Comparison of ENCODE assay signal across 2 cellular contexts in the genomic region with DNA sequence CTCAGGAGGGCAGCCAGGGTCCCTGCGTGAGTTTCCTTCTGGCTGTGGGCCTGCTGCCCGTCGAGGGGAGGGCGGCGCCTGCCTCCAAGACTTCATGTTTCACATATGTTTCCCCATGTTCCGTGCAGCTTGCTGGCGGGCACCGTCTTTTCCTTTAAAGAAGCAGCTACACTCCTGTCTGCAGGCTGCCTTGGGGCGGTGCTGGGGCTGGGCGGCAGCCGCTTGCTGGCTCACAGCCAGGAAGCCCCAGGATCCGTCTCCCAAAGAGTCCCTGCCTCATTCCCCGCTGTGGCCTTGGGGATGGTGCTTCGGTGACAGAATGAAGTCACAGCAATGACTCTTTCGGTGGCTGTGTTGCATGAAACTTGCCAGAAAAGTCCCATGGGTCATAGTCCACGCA.
TF ChIP-seq lines count a peak whose summit lies in the region.

No MANE protein-coding gene starts in this region.

TF ChIP-seq in HepG2, 621 proteins besides CTCF, POLR2A, EP300 and RAD21:
- TF ChIP-seq, protein P1, sequence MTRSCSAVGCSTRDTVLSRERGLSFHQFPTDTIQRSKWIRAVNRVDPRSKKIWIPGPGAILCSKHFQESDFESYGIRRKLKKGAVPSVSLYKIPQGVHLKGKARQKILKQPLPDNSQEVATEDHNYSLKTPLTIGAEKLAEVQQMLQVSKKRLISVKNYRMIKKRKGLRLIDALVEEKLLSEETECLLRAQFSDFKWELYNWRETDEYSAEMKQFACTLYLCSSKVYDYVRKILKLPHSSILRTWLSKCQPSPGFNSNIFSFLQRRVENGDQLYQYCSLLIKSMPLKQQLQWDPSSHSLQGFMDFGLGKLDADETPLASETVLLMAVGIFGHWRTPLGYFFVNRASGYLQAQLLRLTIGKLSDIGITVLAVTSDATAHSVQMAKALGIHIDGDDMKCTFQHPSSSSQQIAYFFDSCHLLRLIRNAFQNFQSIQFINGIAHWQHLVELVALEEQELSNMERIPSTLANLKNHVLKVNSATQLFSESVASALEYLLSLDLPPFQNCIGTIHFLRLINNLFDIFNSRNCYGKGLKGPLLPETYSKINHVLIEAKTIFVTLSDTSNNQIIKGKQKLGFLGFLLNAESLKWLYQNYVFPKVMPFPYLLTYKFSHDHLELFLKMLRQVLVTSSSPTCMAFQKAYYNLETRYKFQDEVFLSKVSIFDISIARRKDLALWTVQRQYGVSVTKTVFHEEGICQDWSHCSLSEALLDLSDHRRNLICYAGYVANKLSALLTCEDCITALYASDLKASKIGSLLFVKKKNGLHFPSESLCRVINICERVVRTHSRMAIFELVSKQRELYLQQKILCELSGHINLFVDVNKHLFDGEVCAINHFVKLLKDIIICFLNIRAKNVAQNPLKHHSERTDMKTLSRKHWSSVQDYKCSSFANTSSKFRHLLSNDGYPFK (CRISPR knock-in tag; IDR thresholded peaks at IDR 0.05; ENCODE audit: borderline replicate concordance): no peak
- no peak for TF ChIP-seq DNMT1 (CRISPR knock-in tag; IDR thresholded peaks at IDR 0.05)
- no peak for TF ChIP-seq NONO (IDR thresholded peaks at IDR 0.05)
- TF ChIP-seq NONO (CRISPR knock-in tag; conservative IDR thresholded peaks at IDR 0.05): no peak
- no peak for TF ChIP-seq EED (CRISPR knock-in tag; IDR thresholded peaks at IDR 0.05)
- TF ChIP-seq, protein P2, sequence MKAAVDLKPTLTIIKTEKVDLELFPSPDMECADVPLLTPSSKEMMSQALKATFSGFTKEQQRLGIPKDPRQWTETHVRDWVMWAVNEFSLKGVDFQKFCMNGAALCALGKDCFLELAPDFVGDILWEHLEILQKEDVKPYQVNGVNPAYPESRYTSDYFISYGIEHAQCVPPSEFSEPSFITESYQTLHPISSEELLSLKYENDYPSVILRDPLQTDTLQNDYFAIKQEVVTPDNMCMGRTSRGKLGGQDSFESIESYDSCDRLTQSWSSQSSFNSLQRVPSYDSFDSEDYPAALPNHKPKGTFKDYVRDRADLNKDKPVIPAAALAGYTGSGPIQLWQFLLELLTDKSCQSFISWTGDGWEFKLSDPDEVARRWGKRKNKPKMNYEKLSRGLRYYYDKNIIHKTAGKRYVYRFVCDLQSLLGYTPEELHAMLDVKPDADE (CRISPR knock-in tag; IDR thresholded peaks at IDR 0.05): no peak
- TF ChIP-seq ZBTB38 (CRISPR knock-in tag; IDR thresholded peaks at IDR 0.05): peak; percentile 47; the same call in 1 of the 2 replicates
- TF ChIP-seq SUZ12 (IDR thresholded peaks at IDR 0.05; ENCODE audit: low read depth, low read length): no peak
- TF ChIP-seq, protein P3, sequence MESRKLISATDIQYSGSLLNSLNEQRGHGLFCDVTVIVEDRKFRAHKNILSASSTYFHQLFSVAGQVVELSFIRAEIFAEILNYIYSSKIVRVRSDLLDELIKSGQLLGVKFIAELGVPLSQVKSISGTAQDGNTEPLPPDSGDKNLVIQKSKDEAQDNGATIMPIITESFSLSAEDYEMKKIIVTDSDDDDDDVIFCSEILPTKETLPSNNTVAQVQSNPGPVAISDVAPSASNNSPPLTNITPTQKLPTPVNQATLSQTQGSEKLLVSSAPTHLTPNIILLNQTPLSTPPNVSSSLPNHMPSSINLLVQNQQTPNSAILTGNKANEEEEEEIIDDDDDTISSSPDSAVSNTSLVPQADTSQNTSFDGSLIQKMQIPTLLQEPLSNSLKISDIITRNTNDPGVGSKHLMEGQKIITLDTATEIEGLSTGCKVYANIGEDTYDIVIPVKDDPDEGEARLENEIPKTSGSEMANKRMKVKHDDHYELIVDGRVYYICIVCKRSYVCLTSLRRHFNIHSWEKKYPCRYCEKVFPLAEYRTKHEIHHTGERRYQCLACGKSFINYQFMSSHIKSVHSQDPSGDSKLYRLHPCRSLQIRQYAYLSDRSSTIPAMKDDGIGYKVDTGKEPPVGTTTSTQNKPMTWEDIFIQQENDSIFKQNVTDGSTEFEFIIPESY (CRISPR knock-in tag; IDR thresholded peaks at IDR 0.05): 0 out of 2 replicates have a peak, but pooled peaks have one; percentile 25
- no peak for TF ChIP-seq SMAD9 (CRISPR knock-in tag; IDR thresholded peaks at IDR 0.05)

TF ChIP-seq in WTC11, 78 proteins besides CTCF, POLR2A, EP300 and RAD21:
- TF ChIP-seq MXD4 (CRISPR knock-in tag; IDR thresholded peaks at IDR 0.05; ENCODE audit: borderline replicate concordance) (no peak), ZNF232 (CRISPR knock-in tag; IDR thresholded peaks at IDR 0.05) (no peak), RORB (CRISPR knock-in tag; IDR thresholded peaks at IDR 0.05) (no peak), AR (CRISPR knock-in tag; IDR thresholded peaks at IDR 0.05) (no peak), GTF2I (CRISPR knock-in tag; conservative IDR thresholded peaks at IDR 0.05) (no peak), KAT7 (CRISPR knock-in tag; IDR thresholded peaks at IDR 0.05; ENCODE audit: borderline replicate concordance) (no peak), IRF2 (CRISPR knock-in tag; IDR thresholded peaks at IDR 0.05; ENCODE audit: borderline replicate concordance, low read depth) (no peak), ZNF317 (CRISPR knock-in tag; IDR thresholded peaks at IDR 0.05; ENCODE audit: borderline replicate concordance, low read depth) (no peak), OVOL2 (CRISPR knock-in tag; IDR thresholded peaks at IDR 0.05; ENCODE audit: borderline replicate concordance) (no peak), ZNF416 (CRISPR knock-in tag; IDR thresholded peaks at IDR 0.05) (no peak), SMAD4 (CRISPR knock-in tag; IDR thresholded peaks at IDR 0.05) (no peak), NR3C1 (CRISPR knock-in tag; conservative IDR thresholded peaks at IDR 0.05; ENCODE audit: low read depth) (no peak), ESRRA (CRISPR knock-in tag; IDR thresholded peaks at IDR 0.05; ENCODE audit: borderline replicate concordance) (no peak), HMGA2 (CRISPR knock-in tag; IDR thresholded peaks at IDR 0.05) (no peak), SP1 (CRISPR knock-in tag; conservative IDR thresholded peaks at IDR 0.05) (no peak), GABPB1 (CRISPR knock-in tag; IDR thresholded peaks at IDR 0.05) (no peak)
- TF ChIP-seq, protein P4, sequence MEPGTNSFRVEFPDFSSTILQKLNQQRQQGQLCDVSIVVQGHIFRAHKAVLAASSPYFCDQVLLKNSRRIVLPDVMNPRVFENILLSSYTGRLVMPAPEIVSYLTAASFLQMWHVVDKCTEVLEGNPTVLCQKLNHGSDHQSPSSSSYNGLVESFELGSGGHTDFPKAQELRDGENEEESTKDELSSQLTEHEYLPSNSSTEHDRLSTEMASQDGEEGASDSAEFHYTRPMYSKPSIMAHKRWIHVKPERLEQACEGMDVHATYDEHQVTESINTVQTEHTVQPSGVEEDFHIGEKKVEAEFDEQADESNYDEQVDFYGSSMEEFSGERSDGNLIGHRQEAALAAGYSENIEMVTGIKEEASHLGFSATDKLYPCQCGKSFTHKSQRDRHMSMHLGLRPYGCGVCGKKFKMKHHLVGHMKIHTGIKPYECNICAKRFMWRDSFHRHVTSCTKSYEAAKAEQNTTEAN (CRISPR knock-in tag; IDR thresholded peaks at IDR 0.05): no peak
- TF ChIP-seq, protein P5, sequence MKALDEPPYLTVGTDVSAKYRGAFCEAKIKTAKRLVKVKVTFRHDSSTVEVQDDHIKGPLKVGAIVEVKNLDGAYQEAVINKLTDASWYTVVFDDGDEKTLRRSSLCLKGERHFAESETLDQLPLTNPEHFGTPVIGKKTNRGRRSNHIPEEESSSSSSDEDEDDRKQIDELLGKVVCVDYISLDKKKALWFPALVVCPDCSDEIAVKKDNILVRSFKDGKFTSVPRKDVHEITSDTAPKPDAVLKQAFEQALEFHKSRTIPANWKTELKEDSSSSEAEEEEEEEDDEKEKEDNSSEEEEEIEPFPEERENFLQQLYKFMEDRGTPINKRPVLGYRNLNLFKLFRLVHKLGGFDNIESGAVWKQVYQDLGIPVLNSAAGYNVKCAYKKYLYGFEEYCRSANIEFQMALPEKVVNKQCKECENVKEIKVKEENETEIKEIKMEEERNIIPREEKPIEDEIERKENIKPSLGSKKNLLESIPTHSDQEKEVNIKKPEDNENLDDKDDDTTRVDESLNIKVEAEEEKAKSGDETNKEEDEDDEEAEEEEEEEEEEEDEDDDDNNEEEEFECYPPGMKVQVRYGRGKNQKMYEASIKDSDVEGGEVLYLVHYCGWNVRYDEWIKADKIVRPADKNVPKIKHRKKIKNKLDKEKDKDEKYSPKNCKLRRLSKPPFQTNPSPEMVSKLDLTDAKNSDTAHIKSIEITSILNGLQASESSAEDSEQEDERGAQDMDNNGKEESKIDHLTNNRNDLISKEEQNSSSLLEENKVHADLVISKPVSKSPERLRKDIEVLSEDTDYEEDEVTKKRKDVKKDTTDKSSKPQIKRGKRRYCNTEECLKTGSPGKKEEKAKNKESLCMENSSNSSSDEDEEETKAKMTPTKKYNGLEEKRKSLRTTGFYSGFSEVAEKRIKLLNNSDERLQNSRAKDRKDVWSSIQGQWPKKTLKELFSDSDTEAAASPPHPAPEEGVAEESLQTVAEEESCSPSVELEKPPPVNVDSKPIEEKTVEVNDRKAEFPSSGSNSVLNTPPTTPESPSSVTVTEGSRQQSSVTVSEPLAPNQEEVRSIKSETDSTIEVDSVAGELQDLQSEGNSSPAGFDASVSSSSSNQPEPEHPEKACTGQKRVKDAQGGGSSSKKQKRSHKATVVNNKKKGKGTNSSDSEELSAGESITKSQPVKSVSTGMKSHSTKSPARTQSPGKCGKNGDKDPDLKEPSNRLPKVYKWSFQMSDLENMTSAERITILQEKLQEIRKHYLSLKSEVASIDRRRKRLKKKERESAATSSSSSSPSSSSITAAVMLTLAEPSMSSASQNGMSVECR (CRISPR knock-in tag; IDR thresholded peaks at IDR 0.05; ENCODE audit: borderline replicate concordance): no peak
- TF ChIP-seq, protein P6, sequence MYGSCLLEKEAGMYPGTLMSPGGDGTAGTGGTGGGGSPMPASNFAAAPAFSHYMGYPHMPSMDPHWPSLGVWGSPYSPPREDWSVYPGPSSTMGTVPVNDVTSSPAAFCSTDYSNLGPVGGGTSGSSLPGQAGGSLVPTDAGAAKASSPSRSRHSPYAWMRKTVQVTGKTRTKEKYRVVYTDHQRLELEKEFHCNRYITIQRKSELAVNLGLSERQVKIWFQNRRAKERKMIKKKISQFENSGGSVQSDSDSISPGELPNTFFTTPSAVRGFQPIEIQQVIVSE (CRISPR knock-in tag; IDR thresholded peaks at IDR 0.05; ENCODE audit: borderline replicate concordance): no peak
- TF ChIP-seq, protein P7, sequence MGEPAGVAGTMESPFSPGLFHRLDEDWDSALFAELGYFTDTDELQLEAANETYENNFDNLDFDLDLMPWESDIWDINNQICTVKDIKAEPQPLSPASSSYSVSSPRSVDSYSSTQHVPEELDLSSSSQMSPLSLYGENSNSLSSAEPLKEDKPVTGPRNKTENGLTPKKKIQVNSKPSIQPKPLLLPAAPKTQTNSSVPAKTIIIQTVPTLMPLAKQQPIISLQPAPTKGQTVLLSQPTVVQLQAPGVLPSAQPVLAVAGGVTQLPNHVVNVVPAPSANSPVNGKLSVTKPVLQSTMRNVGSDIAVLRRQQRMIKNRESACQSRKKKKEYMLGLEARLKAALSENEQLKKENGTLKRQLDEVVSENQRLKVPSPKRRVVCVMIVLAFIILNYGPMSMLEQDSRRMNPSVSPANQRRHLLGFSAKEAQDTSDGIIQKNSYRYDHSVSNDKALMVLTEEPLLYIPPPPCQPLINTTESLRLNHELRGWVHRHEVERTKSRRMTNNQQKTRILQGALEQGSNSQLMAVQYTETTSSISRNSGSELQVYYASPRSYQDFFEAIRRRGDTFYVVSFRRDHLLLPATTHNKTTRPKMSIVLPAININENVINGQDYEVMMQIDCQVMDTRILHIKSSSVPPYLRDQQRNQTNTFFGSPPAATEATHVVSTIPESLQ (CRISPR knock-in tag; IDR thresholded peaks at IDR 0.05): no peak
TF ChIP-seq in WTC11: peak in this region for 0.
